Comparison of ENCODE assay signal across 7 cellular contexts in genomic region chr18:21444465-21445023, GRCh38.
DNase-seq lines count a peak whose midpoint lies in the region; ATAC-seq and TF ChIP-seq lines count a peak whose summit lies in the region.

No MANE protein-coding gene starts in this region.

- no peak overlapping the region for H3K9ac ChIP-seq in SK-N-MC (ENCODE audit: insufficient read length)

- intact Hi-C loops in prostate gland (cut with DNase I), result loop anchor here (5.0 to 10.0 kb wide), 2 partner anchors 200 to 252 kb away; partner anchors contain the start of gene GREB1L

- 73% methylated on average over 2 of the region's 2 CpGs for whole genome bisulfite sequencing in prostate gland

- no peak overlapping the region for H3K4me3 ChIP-seq in SK-N-MC
- no peak overlapping the region for H3K4me3 ChIP-seq in prostate gland

- no peak overlapping the region for H3K27ac ChIP-seq in SK-N-MC
- no peak overlapping the region for H3K27ac ChIP-seq in prostate gland

- no peak for TF ChIP-seq EP300 in Ishikawa (IDR thresholded peaks at IDR 0.05; ENCODE audit: borderline replicate concordance)

- peak in 2 of 4 experiments; percentile 43 to 56 for TF ChIP-seq CTCF in prostate gland (IDR thresholded peaks at IDR 0.05)

- H3K9me3 ChIP-seq in SK-N-MC (ENCODE audit: low read depth, low read length) (no peaks in the 10 kb centered on the region), prostate gland (no peaks in the 10 kb centered on the region)

- no peaks in the 10 kb centered on the region for H3K4me1 ChIP-seq in prostate gland (replicated peaks)

- TF ChIP-seq POLR2A in prostate gland (IDR thresholded peaks at IDR 0.05), result no peak

- DNase-seq in GM03348 (ENCODE audit: low spot score) (peak; percentile 67), SK-N-MC (ENCODE audit: low read depth, low spot score) (peak; percentile 39), foreskin melanocyte (peak; percentile 37), prostate gland (ENCODE audit: low spot score) (peak; percentile 11)

- peak; percentile 86 for TF ChIP-seq RAD21 in Ishikawa (IDR thresholded peaks at IDR 0.05; ENCODE audit: low read depth)

- ATAC-seq in GM19395 (IDR thresholded peaks at IDR 0.05; ENCODE audit: unreplicated experiment), result no peak
- no peak for ATAC-seq in HG02840 (IDR thresholded peaks at IDR 0.05; ENCODE audit: low FRiP score, unreplicated experiment)

- H3K27me3 ChIP-seq in prostate gland (replicated peaks; ENCODE audit: insufficient read depth), result no peaks in the 10 kb centered on the region

- H3K36me3 ChIP-seq in SK-N-MC (ENCODE audit: insufficient read depth, low read length), result no peaks in the 10 kb centered on the region
- no peaks in the 10 kb centered on the region for H3K36me3 ChIP-seq in prostate gland

TF ChIP-seq in Ishikawa, 13 proteins besides CTCF, POLR2A, EP300 and RAD21:
- TF ChIP-seq TAF1 (IDR thresholded peaks at IDR 0.05; ENCODE audit: low read depth) (no peak), FOXM1 (IDR thresholded peaks at IDR 0.05; ENCODE audit: borderline replicate concordance, low read depth) (no peak), CREB1 (IDR thresholded peaks at IDR 0.05; ENCODE audit: low read depth) (no peak), EGR1 (IDR thresholded peaks at IDR 0.05) (no peak), MAX (IDR thresholded peaks at IDR 0.05) (no peak), CEBPB (IDR thresholded peaks at IDR 0.05) (no peak), NFIC (IDR thresholded peaks at IDR 0.05) (no peak), USF1 (IDR thresholded peaks at IDR 0.05) (no peak), ZBTB7A (IDR thresholded peaks at IDR 0.05; ENCODE audit: low read depth) (no peak), TCF12 (IDR thresholded peaks at IDR 0.05; ENCODE audit: low read depth) (no peak), TEAD4 (IDR thresholded peaks at IDR 0.05) (no peak), YY1 (IDR thresholded peaks at IDR 0.05; ENCODE audit: low read depth) (no peak), REST (IDR thresholded peaks at IDR 0.05; ENCODE audit: low read depth) (no peak)

Comparison
In these comparisons a context has a peak if more than half of its experiments do, and no peak if none do; other contexts are left out.
1. DNase-seq: peak in every context shown above with its lines; median percentile 67 in GM03348; 39 in SK-N-MC; 37 in foreskin melanocyte; 11 in prostate gland.